In the genomic region with DNA sequence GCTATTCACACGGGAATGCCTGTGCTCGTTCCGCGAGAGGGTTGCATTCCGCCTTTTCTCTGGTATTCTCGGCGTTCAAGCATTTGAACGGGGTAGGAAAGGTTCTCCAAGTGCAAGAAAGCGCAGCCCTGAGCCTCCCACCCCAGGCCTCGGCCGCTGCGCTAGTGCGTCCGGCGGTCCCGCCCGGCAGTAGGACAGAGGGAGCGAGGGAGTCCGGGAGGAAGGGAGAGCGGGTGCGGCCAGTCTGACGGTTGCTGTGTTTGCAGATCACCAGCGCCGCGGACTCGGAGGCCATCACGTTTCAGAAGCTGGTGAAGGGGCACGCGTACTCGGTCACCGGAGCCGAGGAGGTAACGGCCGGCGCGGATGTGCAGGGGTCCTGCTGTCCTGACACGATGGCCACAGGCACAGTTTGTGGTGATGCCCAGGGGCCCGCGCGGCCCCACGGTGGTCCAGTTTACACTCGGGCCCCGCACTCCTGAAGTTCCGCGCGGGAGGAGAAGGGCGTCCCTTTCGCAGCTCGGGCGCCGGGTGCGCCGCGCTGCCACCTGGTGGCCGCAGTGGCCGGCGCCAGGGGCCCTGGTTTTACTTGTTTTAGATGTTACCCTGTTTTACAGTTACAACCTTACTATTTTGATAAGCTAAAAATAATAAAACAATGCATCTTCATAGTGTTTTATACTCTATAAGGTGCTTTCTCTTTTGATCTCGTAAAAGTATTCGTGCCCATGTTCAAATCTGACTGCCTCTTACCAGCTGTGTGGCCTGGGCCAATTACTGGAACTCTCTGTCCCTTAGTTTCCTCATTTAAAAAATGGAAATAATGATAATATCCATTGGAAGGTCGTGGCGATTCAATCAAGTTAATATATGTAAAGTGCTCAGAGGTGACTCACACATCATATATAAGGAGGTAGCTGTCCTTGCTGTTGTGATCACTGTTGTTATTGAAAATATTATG, we compare ENCODE assay signal across 8 cellular contexts. TPM values are rescaled to one million over a fixed set of nuclear protein-coding genes. Genes with fewer than 3 reads are reported as not detected.
DNase-seq lines count a peak whose midpoint lies in the region; ATAC-seq and TF ChIP-seq lines count a peak whose summit lies in the region.

No MANE protein-coding gene starts in this region.

- WGBS in stomach, 5 donors, result 6 to 14% (median 8%) methylated on average over 50 to 61 of the region's 61 CpGs

- H3K4me1 Mint-ChIP-seq in neural crest cell, result peaks cover 8% of the 10 kb centered on the region

- peak overlapping the region; percentile 75 for H3K27ac Mint-ChIP-seq in neural crest cell (ENCODE audit: unreplicated experiment)

- no peaks in the 10 kb centered on the region for H3K9me3 ChIP-seq in Panc1 (ENCODE audit: control insufficient read depth, insufficient read depth, low read depth, low read length)
- H3K9me3 ChIP-seq in stomach, result no peaks in the 10 kb centered on the region

- TF ChIP-seq POLR2A in stomach (IDR thresholded peaks at IDR 0.05), result no peak

- CTCF ChIA-PET in Panc1 (lab: Charles Lee), result interaction anchor here (0.5 to 2.0 kb wide), 8 partner anchors 16 to 453 kb away, joined by 3 to 7 read pairs (median 4); a partner anchor contains a TSS

- no peak for TF ChIP-seq EP300 in stomach (IDR thresholded peaks at IDR 0.05)

- H3K36me3 Mint-ChIP-seq in neural crest cell (ENCODE audit: low read depth), result peaks cover 12% of the 10 kb centered on the region

- intact Hi-C loops in Panc1 (cut with micrococcal nuclease; ENCODE audit: unreplicated experiment) (loop anchor here (1.0 to 5.0 kb wide), 2 partner anchors 37 to 51 kb away; a partner anchor contains a TSS), stomach (cut with DNase I; ENCODE audit: low total_unique reads) (no loop called here)

- peaks cover 14% of the 10 kb centered on the region for H3K4me1 ChIP-seq in Panc1 (ENCODE audit: control insufficient read depth, insufficient read depth, low read length)
- peaks cover 18 to 46% (median 23%) of the 10 kb centered on the region in 4 donors for H3K4me1 ChIP-seq in stomach

- H3K27me3 ChIP-seq in Panc1 (ENCODE audit: control insufficient read depth, insufficient read depth, low read length), result no peaks in the 10 kb centered on the region
- no peaks in the 10 kb centered on the region for H3K27me3 ChIP-seq in stomach

- ATAC-seq in HG02840 (IDR thresholded peaks at IDR 0.05; ENCODE audit: low FRiP score, unreplicated experiment) (peak; percentile 70), Panc1 (peak; percentile 76), GM18861 (IDR thresholded peaks at IDR 0.05; ENCODE audit: unreplicated experiment) (no peak)

- no peaks in the 10 kb centered on the region for H3K9me3 Mint-ChIP-seq in neural crest cell

- no TSS peak for BruUV-seq in Panc1 (replicated peaks; lab: Mats Ljungman, UMichigan)

- H3K4me3 ChIP-seq in Panc1 (ENCODE audit: low read depth in 2 of 2, low read length in 2 of 2), result peak overlapping the region; percentile 3 to 14; a peak in 2 of 4 replicates
- peak overlapping the region; percentile 48 to 50 (median 49) for H3K4me3 ChIP-seq in stomach

- TF ChIP-seq CTCF in GM12872 (IDR thresholded peaks at IDR 0.05; ENCODE audit: insufficient read depth, low read depth, low read length) (peak; percentile 86), Panc1 (IDR thresholded peaks at IDR 0.05) (peak; percentile 99), neural crest cell (conservative IDR thresholded peaks at IDR 0.05) (peak; percentile 99), stomach (IDR thresholded peaks at IDR 0.05) (peak in 5 of 7 experiments; percentile 76 to 96 (median 93))

- H3K36me3 ChIP-seq in Panc1 (ENCODE audit: control insufficient read depth, insufficient read depth, low read length), result peaks cover 31% of the 10 kb centered on the region
- H3K36me3 ChIP-seq in stomach, result peaks cover 76 to 94% (median 87%) of the 10 kb centered on the region in 4 donors

- DNase-seq in Panc1 (ENCODE audit: low read depth, low spot score) (no peak), activated gamma-delta T cell (lab: John Stamatoyannopoulos, UW) (peak; percentile 34), foreskin melanocyte (peak; percentile 35), neural crest cell (ENCODE audit: low read depth, low spot score) (peak; percentile 54), stomach (peak; percentile 78)

- H3K27ac ChIP-seq in Panc1 (ENCODE audit: low read length) (peak overlapping the region; percentile 62; the same call in 1 of the 2 replicates), stomach (peak overlapping the region; percentile 72 to 89 (median 83))

- peak overlapping the region; percentile 82 for H3K4me3 Mint-ChIP-seq in neural crest cell

- POLR2A ChIA-PET in Panc1 (lab: Charles Lee), result no interaction called here

- H3K27me3 Mint-ChIP-seq in neural crest cell (ENCODE audit: low read depth), result no peaks in the 10 kb centered on the region

- in situ Hi-C loops in Panc1 (cut with HindIII; ENCODE audit: low pct_unique_long_range_greater_than_20kb, low sequenced_read_pairs), result no loop called here

RNA-seq across cellular contexts. Expression of a gene that starts 36.7 kb away (rescaled TPM):
- total RNA-seq in Panc1 (2021; ENCODE audit: unreplicated experiment) (171 TPM), neural crest cell (95.0 and 98.6 TPM in 2 replicates), stomach (100 to 1,000 TPM; 224 to 739 (median 358) TPM)
- polyA plus RNA-seq in Panc1 (2012; ENCODE audit: insufficient read length), result 189 TPM
- 100 to 1,000 TPM; 128 to 171 (median 161) TPM for polyA plus RNA-seq in stomach
